8 cellular contexts compared by ENCODE assay signal in the genomic region with DNA sequence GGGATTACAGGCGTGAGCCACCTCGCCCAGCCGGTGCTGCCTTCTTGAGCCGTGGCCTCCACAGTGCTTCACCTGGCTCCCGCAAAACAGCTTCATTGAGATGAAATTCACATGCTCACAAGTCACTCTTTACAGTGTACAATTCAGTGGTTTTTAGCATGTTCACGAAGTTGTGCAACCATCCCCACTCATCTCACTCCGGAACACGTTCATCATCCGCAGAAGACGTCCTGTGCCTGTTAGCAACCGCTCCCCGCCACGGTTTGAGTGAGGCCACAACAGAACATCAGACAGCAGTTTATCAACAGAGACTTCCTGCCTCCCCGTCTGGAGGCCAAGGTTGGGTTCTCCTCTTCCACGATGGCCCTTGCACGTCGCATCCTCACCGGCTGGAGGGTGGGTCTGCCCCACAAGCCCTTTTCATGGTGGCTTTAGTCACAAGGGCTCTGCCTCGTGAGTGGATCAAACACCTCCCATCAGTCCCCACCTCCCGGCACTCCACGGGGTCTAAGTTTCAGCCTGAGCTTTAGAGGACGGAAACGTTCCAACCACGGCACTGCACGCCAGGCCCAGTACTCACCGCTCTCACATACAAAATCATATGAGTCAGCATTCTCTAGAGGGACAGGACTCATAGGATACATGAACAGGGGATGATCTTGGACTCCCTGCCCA. TPM values are rescaled to one million over a fixed set of nuclear protein-coding genes. Genes with fewer than 3 reads are reported as not detected.
DNase-seq lines count a peak whose midpoint lies in the region; ATAC-seq and TF ChIP-seq lines count a peak whose summit lies in the region.

No MANE protein-coding gene starts in this region.

- H3K27me3 Mint-ChIP-seq in activated CD4-positive, alpha-beta T cell treated with anti-CD3 and anti-CD28 coated beads for 36 hours: no peaks in the 10 kb centered on the region
- no peaks in the 10 kb centered on the region for H3K27me3 Mint-ChIP-seq in osteocyte (ENCODE audit: unreplicated experiment)

- H3K9me3 ChIP-seq in DND-41 (ENCODE audit: insufficient read depth, low read length, severe bottlenecking): no peaks in the 10 kb centered on the region
- no peaks in the 10 kb centered on the region for H3K9me3 ChIP-seq in tibial artery

- no peaks in the 10 kb centered on the region for H3K9me3 Mint-ChIP-seq in activated CD4-positive, alpha-beta T cell treated with anti-CD3 and anti-CD28 coated beads for 36 hours (ENCODE audit: low read depth)
- no peaks in the 10 kb centered on the region for H3K9me3 Mint-ChIP-seq in osteocyte (ENCODE audit: unreplicated experiment)

- H3K27ac ChIP-seq in DND-41 (ENCODE audit: low read length): peak overlapping the region; percentile 95
- H3K27ac ChIP-seq in tibial artery: no peak overlapping the region

- peak overlapping the region; percentile 67 for H2AFZ ChIP-seq in DND-41 (ENCODE audit: low read depth, low read length)

- TF ChIP-seq CTCF in DND-41 (IDR thresholded peaks at IDR 0.05; ENCODE audit: borderline replicate concordance, extremely low read depth, low read length, poor library complexity, severe bottlenecking): peak; percentile 9
- no peak for TF ChIP-seq CTCF in osteocyte (IDR thresholded peaks at IDR 0.05)
- no peak for TF ChIP-seq CTCF in tibial artery (IDR thresholded peaks at IDR 0.05)

- H3K4me3 Mint-ChIP-seq in activated CD4-positive, alpha-beta T cell treated with anti-CD3 and anti-CD28 coated beads for 36 hours: peak overlapping the region; percentile 74
- H3K4me3 Mint-ChIP-seq in osteocyte (ENCODE audit: unreplicated experiment): no peak overlapping the region

- DNase-seq in DND-41 (peak; percentile 89), osteocyte (ENCODE audit: extremely low spot score, unreplicated experiment) (peak; percentile 71), tibial artery (peak; percentile 49 to 73), NCI-H446 (lab: John Stamatoyannopoulos, UW) (no peak), NCI-H226 (no peak)
- peak; percentile 91 for DNase-seq in activated CD4-positive, alpha-beta T cell treated with anti-CD3 and anti-CD28 coated beads for 36 hours
- peak; percentile 78 for DNase-seq in effector CD4-positive, alpha-beta T cell

- CTCF ChIA-PET in activated CD4-positive, alpha-beta T cell treated with anti-CD3 and anti-CD28 coated beads for 36 hours (lab: Charles Lee): interaction anchor here (0.5 to 3.1 kb wide), 7 partner anchors 12 to 144 kb away, joined by 3 to 23 read pairs (median 4); no protein-coding TSS in a partner anchor

- peaks cover 40% of the 10 kb centered on the region for H3K4me1 Mint-ChIP-seq in activated CD4-positive, alpha-beta T cell treated with anti-CD3 and anti-CD28 coated beads for 36 hours
- H3K4me1 Mint-ChIP-seq in osteocyte (ENCODE audit: unreplicated experiment): peaks cover 52% of the 10 kb centered on the region

- peaks cover 25% of the 10 kb centered on the region for H3K79me2 ChIP-seq in DND-41 (ENCODE audit: insufficient read depth, low read length)

- H3K4me3 ChIP-seq in DND-41 (ENCODE audit: low read depth in 1 of 2, low read length in 2 of 2): peak overlapping the region in 1 of 2 experiments; percentile 49; a peak in 2 of 4 replicates
- H3K4me3 ChIP-seq in tibial artery: no peak overlapping the region

- peak; percentile 68 for ATAC-seq in DND-41 (ENCODE audit: insufficient read depth, low read depth)
- ATAC-seq in HG03060 (IDR thresholded peaks at IDR 0.05; ENCODE audit: low read depth, unreplicated experiment): peak; percentile 11
- peak; percentile 81 for ATAC-seq in activated CD4-positive, alpha-beta T cell treated with anti-CD3 and anti-CD28 coated beads for 36 hours

- intact Hi-C loops in activated CD4-positive, alpha-beta T cell treated with anti-CD3 and anti-CD28 coated beads for 36 hours (cut with DNase I, micrococcal nuclease): loop anchor here (1.0 to 5.0 kb wide), 11 partner anchors 15 to 510 kb away; a partner anchor contains a TSS
- intact Hi-C loops in tibial artery (cut with DNase I; ENCODE audit: low total_unique reads): no loop called here

- H4K20me1 ChIP-seq in DND-41 (ENCODE audit: insufficient read depth, low read length): no peaks in the 10 kb centered on the region

- peaks cover 2% of the 10 kb centered on the region for H3K36me3 Mint-ChIP-seq in activated CD4-positive, alpha-beta T cell treated with anti-CD3 and anti-CD28 coated beads for 36 hours (ENCODE audit: low read depth)
- H3K36me3 Mint-ChIP-seq in osteocyte (ENCODE audit: unreplicated experiment): no peaks in the 10 kb centered on the region

- peak overlapping the region; percentile 86 for H3K4me2 ChIP-seq in DND-41 (ENCODE audit: insufficient read depth, low read length)

- H3K36me3 ChIP-seq in DND-41 (ENCODE audit: insufficient read depth, low read length) (peaks cover 20% of the 10 kb centered on the region), tibial artery (no peaks in the 10 kb centered on the region)

- POLR2A ChIA-PET in activated CD4-positive, alpha-beta T cell treated with anti-CD3 and anti-CD28 coated beads for 36 hours (lab: Charles Lee): interaction anchor here (1.1 kb wide), 1 partner anchor 32 kb away, joined by 6 read pairs; no protein-coding TSS in a partner anchor

- H3K27ac Mint-ChIP-seq in activated CD4-positive, alpha-beta T cell treated with anti-CD3 and anti-CD28 coated beads for 36 hours: peak overlapping the region; percentile 99
- peak overlapping the region; percentile 12 for H3K27ac Mint-ChIP-seq in osteocyte (ENCODE audit: unreplicated experiment)

- H3K9ac ChIP-seq in DND-41 (ENCODE audit: low read depth, low read length): peak overlapping the region; percentile 75

- H3K4me1 ChIP-seq in DND-41 (ENCODE audit: insufficient read depth, low read length): peaks cover 68% of the 10 kb centered on the region
- H3K4me1 ChIP-seq in tibial artery: peaks cover 10 to 16% (median 13%) of the 10 kb centered on the region in 4 donors

- no peaks in the 10 kb centered on the region for H3K27me3 ChIP-seq in DND-41 (ENCODE audit: insufficient read depth, low read length, poor library complexity)
- no peaks in the 10 kb centered on the region for H3K27me3 ChIP-seq in tibial artery

RNA-seq across cellular contexts. Expression of a gene that starts 29.6 kb away (rescaled TPM):
- total RNA-seq in activated CD4-positive, alpha-beta T cell treated with anti-CD3 and anti-CD28 coated beads for 36 hours: 1 to 10 TPM; 7.5 to 8.5 TPM
- 149 and 168 TPM in 2 replicates for total RNA-seq in osteocyte

RNA-seq across cellular contexts. Expression of a gene that starts 46.9 kb away (rescaled TPM):
- 100 to 1,000 TPM; 152 to 177 TPM for total RNA-seq in activated CD4-positive, alpha-beta T cell treated with anti-CD3 and anti-CD28 coated beads for 36 hours
- total RNA-seq in osteocyte: 172 and 176 TPM in 2 replicates

Comparison
In these comparisons a context has a peak if more than half of its experiments do, and no peak if none do; other contexts are left out.
1. ATAC-seq: peak in every context shown above with its lines; median percentile 81 in activated CD4-positive, alpha-beta T cell treated with anti-CD3 and anti-CD28 coated beads for 36 hours; 68 in DND-41; 11 in HG03060.
2. DNase-seq: peak in DND-41 (single experiment), activated CD4-positive, alpha-beta T cell treated with anti-CD3 and anti-CD28 coated beads for 36 hours (single experiment), effector CD4-positive, alpha-beta T cell (single experiment), osteocyte (single experiment) and tibial artery (2 of 2); none in NCI-H446 (0 of 2) and NCI-H226 (single experiment).
3. RNA of a gene that starts 29.6 kb away (total RNA-seq): 149 to 168 TPM in osteocyte; 7.5 to 8.5 TPM in activated CD4-positive, alpha-beta T cell treated with anti-CD3 and anti-CD28 coated beads for 36 hours; every median in the first group is over 10 times any median in the second.